In the genomic region with DNA sequence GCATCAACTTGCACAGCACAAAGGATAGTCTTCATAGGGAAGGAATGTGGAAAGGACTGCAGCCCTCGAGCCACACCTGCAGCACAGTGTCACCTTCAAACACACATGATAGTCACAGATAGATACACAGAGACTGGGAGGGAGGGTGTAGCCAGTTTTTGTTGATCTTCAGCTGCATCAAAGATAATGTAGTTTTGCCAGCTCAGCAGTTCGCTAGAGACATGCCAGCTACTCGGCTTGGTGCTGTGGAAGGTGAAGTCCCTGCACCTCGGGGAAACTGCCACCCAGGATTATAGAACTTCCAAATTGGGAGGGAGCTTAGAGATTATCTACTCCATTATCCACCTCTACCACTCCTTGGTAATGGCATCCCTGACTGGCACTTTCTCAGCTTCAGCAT, we compare ENCODE assay signal across 26 cellular contexts.
"Had no signal": no experiment of that assay in that cellular context is flagged by ENCODE, and none has a peak within 500 bp of the region (broad histone marks: within the 10 kb centered on the region; RNA-seq: fewer than 3 reads in every experiment).

No MANE protein-coding gene starts in this region.

- H3K9me3 ChIP-seq: esophagus squamous epithelium, gastrocnemius medialis, heart right ventricle, left lung, lower lobe of right lung, mucosa of descending colon had no signal

- H3K27ac ChIP-seq: epithelial cell of prostate, esophagus squamous epithelium, gastrocnemius medialis, heart right ventricle, left lung, lower lobe of right lung had no signal

- H3K36me3 ChIP-seq: esophagus squamous epithelium, gastrocnemius medialis, heart right ventricle, left lung, lower lobe of right lung had no signal

- ATAC-seq: effector memory CD8-positive, alpha-beta T cell; esophagus mucosa; gastrocnemius medialis; heart right ventricle; left cardiac atrium; left lung; left ventricle myocardium superior; lower lobe of right lung; mucosa of descending colon; naive thymus-derived CD8-positive, alpha-beta T cell had no signal

- FAIRE-seq: endometrium, islet of Langerhans, keratinocyte had no signal

- H3K4me3 ChIP-seq: esophagus squamous epithelium, gastrocnemius medialis, heart right ventricle, left lung, lower lobe of right lung, mucosa of descending colon had no signal

- H3K27me3 ChIP-seq: esophagus squamous epithelium, gastrocnemius medialis, left lung had no signal

- DNase-seq: cortex of kidney; effector CD8-positive, alpha-beta T cell; effector memory CD8-positive, alpha-beta T cell; endodermal cell; erythroblast; esophagus squamous epithelium; foreskin fibroblast; foreskin melanocyte; gastrocnemius medialis; glutamatergic neuron; head of caudate nucleus; heart right ventricle; hippocampal formation; left cardiac atrium; left lung; left ventricle myocardium superior; lower lobe of right lung; mesenchymal stem cell; mucosa of descending colon; naive B cell; naive thymus-derived CD8-positive, alpha-beta T cell had no signal

- H3K4me1 ChIP-seq: esophagus squamous epithelium, gastrocnemius medialis, heart right ventricle, left lung, lower lobe of right lung had no signal
